ENCODE assay signal across 8 cellular contexts in genomic region chr19:48975947-48976847, GRCh38. TPM values are rescaled to one million over a fixed set of nuclear protein-coding genes. Genes with fewer than 3 reads are reported as not detected.
DNase-seq lines count a peak whose midpoint lies in the region; ATAC-seq and TF ChIP-seq lines count a peak whose summit lies in the region.

No MANE protein-coding gene starts in this region.

- TF ChIP-seq POLR2A in uterus (IDR thresholded peaks at IDR 0.05) = no peak

- H3K27me3 Mint-ChIP-seq in nephron progenitor cell (ENCODE audit: low read depth, poor library complexity) = peaks cover 1% of the 10 kb centered on the region

- H3K4me3 ChIP-seq in uterus = no peak overlapping the region

- no peaks in the 10 kb centered on the region for H3K27me3 ChIP-seq in uterus

- H3K9me3 ChIP-seq in uterus = no peaks in the 10 kb centered on the region

- H3K36me3 Mint-ChIP-seq in nephron progenitor cell (ENCODE audit: low read depth) = peaks cover 36% of the 10 kb centered on the region

- no peaks in the 10 kb centered on the region for H3K9me3 Mint-ChIP-seq in nephron progenitor cell

- H3K4me1 Mint-ChIP-seq in nephron progenitor cell = peaks cover 5% of the 10 kb centered on the region

- H3K27ac Mint-ChIP-seq in nephron progenitor cell = no peak overlapping the region

- H3K4me1 ChIP-seq in uterus = peaks cover 0 to 6% of the 10 kb centered on the region in 2 donors

- TF ChIP-seq CTCF in nephron progenitor cell (IDR thresholded peaks at IDR 0.05) (no peak), uterus (IDR thresholded peaks at IDR 0.05) (no peak)

- no peak overlapping the region for H3K27ac ChIP-seq in uterus

- ATAC-seq in GM18519 (IDR thresholded peaks at IDR 0.05; ENCODE audit: low FRiP score, unreplicated experiment) = no peak

- intact Hi-C loops in uterus (cut with DNase I; ENCODE audit: low total_unique reads) = loop anchor here (10.0 kb wide), 1 partner anchor 191 kb away; no protein-coding TSS in a partner anchor

- DNase-seq in Caki2 (ENCODE audit: low read depth) = peak; percentile 41
- DNase-seq in HT-29 (ENCODE audit: low spot score) = peak; percentile 68
- DNase-seq in UCSD-AML1 (lab: John Stamatoyannopoulos, UW; ENCODE audit: unreplicated experiment) = peak; percentile 22
- DNase-seq in iPS-NIHi7 (ENCODE audit: extremely low spot score) = peak; percentile 60
- DNase-seq in nephron progenitor cell = no peak
- DNase-seq in uterus = no peak
- no peak for DNase-seq in AG08396 (ENCODE audit: low spot score)

- H3K4me3 Mint-ChIP-seq in nephron progenitor cell = no peak overlapping the region

- H3K36me3 ChIP-seq in uterus = no peaks in the 10 kb centered on the region

- in situ Hi-C loops in Caki2 (cut with HindIII; ENCODE audit: low pct_unique_long_range_greater_than_20kb, low sequenced_read_pairs) = no loop called here

RNA-seq across cellular contexts. Expression of gene FTL, which starts 11.1 kb away (rescaled TPM):
- 13,494 and 14,762 TPM in 2 replicates for total RNA-seq in Caki2 (2014; rRNA removed; shearing (Covaris generic); ENCODE audit: low replicate concordance)
- total RNA-seq in HT-29 (2014; rRNA removed; shearing (Covaris generic)) = 5,979 and 6,365 TPM in 2 replicates
- 1,000 to 10,000 TPM in 3 of 4 donors, 100 to 1,000 TPM in 1; 472 to 2,968 (median 1,570) TPM for total RNA-seq in uterus

RNA-seq across cellular contexts. Expression of gene GYS1, which starts 16.9 kb away (rescaled TPM):
- 31.3 and 32.3 TPM in 2 replicates for total RNA-seq in Caki2 (2014; rRNA removed; shearing (Covaris generic); ENCODE audit: low replicate concordance)
- total RNA-seq in HT-29 (2014; rRNA removed; shearing (Covaris generic)) = 67.1 and 71.5 TPM in 2 replicates
- 10 to 100 TPM in 3 of 4 donors, 1 to 10 TPM in 1; 4.9 to 39.8 (median 16.6) TPM for total RNA-seq in uterus

RNA-seq across cellular contexts. Expression of gene RUVBL2, which starts 17.5 kb away (rescaled TPM):
- 493 and 608 TPM in 2 replicates for total RNA-seq in Caki2 (2014; rRNA removed; shearing (Covaris generic); ENCODE audit: low replicate concordance)
- total RNA-seq in HT-29 (2014; rRNA removed; shearing (Covaris generic)) = 562 and 566 TPM in 2 replicates
- total RNA-seq in uterus = 100 to 1,000 TPM in 1 of 4 donors, 10 to 100 TPM in 3; 51.9 to 109 (median 77.7) TPM

RNA-seq across cellular contexts. Expression of gene BAX, which starts 21.5 kb away (rescaled TPM):
- 188 and 220 TPM in 2 replicates for total RNA-seq in Caki2 (2014; rRNA removed; shearing (Covaris generic); ENCODE audit: low replicate concordance)
- 185 and 213 TPM in 2 replicates for total RNA-seq in HT-29 (2014; rRNA removed; shearing (Covaris generic))
- total RNA-seq in uterus = 10 to 100 TPM; 16.5 to 84.5 (median 39.5) TPM

RNA-seq across cellular contexts. Expression of gene LHB, which starts 40.7 kb away (rescaled TPM):
- total RNA-seq in Caki2 (2014; rRNA removed; shearing (Covaris generic); ENCODE audit: low replicate concordance) = not detected in 2 replicates
- not detected in 2 replicates for total RNA-seq in HT-29 (2014; rRNA removed; shearing (Covaris generic))
- not detected for total RNA-seq in uterus

Comparison
In these comparisons a context has a peak if more than half of its experiments do, and no peak if none do; other contexts are left out.
1. DNase-seq: peak in Caki2 (single experiment), HT-29 (single experiment), UCSD-AML1 (single experiment) and iPS-NIHi7 (single experiment); none in nephron progenitor cell (single experiment), uterus (0 of 2) and AG08396 (single experiment).